ENCODE assay signal across 8 cellular contexts in genomic region chr1:145058184-145058583, GRCh38. TPM values are rescaled to one million over a fixed set of nuclear protein-coding genes. Genes with fewer than 3 reads are reported as not detected.
A peak's percentile ranks its signal among the peaks of the same experiment; 100 is the strongest.
DNase-seq lines count a peak whose midpoint lies in the region; ATAC-seq, FAIRE-seq and TF ChIP-seq lines count a peak whose summit lies in the region.
"Not testable (repeated sequence)": the region's sequence is repeated elsewhere in the genome, so short reads cannot be mapped to it uniquely, and the experiment has no call there.
"Had no signal": no experiment of that assay in that cellular context is flagged by ENCODE, and none has a peak within 500 bp of the region (broad histone marks: within the 10 kb centered on the region; RNA-seq: fewer than 3 reads in every experiment).

No MANE protein-coding gene starts in this region.

- ATAC-seq in GM18870 (IDR thresholded peaks at IDR 0.05; ENCODE audit: unreplicated experiment) (peak; percentile 49), GM21515 (IDR thresholded peaks at IDR 0.05; ENCODE audit: unreplicated experiment) (peak; percentile 38), HG02610 (IDR thresholded peaks at IDR 0.05; ENCODE audit: unreplicated experiment) (peak; percentile 48), HG03097 (IDR thresholded peaks at IDR 0.05; ENCODE audit: low FRiP score, unreplicated experiment) (peak; percentile 39), HG03558 (IDR thresholded peaks at IDR 0.05; ENCODE audit: extremely low read depth, unreplicated experiment) (peak; percentile 42), GM12878 (peak; percentile 72)
- peak; percentile 64 for ATAC-seq in naive thymus-derived CD4-positive, alpha-beta T cell

- TF ChIP-seq RAD21 in GM12878 (IDR thresholded peaks at IDR 0.05; ENCODE audit: insufficient read depth, low read depth, low read length), result not testable (repeated sequence)

- H3K4me1 ChIP-seq in GM12878 (ENCODE audit: control insufficient read depth, insufficient read depth, low read length); naive thymus-derived CD4-positive, alpha-beta T cell (ENCODE audit: control insufficient read depth in 2 of 2, insufficient read depth in 2 of 2, low read length in 2 of 2): not testable (repeated sequence)

- H3K27me3 ChIP-seq in GM12878 (replicated peaks in 1 of 2; ENCODE audit: control insufficient read depth in 2 of 2, insufficient read depth in 2 of 2, low read length in 1 of 2); naive thymus-derived CD4-positive, alpha-beta T cell (ENCODE audit: control insufficient read depth in 2 of 2, insufficient read depth in 2 of 2, low read length in 2 of 2): not testable (repeated sequence)

- not testable (repeated sequence) for H4K20me1 ChIP-seq in GM12878 (ENCODE audit: control insufficient read depth, insufficient read depth)

- H3K4me1 Mint-ChIP-seq in naive thymus-derived CD4-positive, alpha-beta T cell, result not testable (repeated sequence)

- BruUV-seq in GM12878 (replicated peaks; lab: Mats Ljungman, UMichigan), result not testable (repeated sequence)

- not testable (repeated sequence) for H3K27ac ChIP-seq in GM12878 (ENCODE audit: control insufficient read depth, insufficient read depth); naive thymus-derived CD4-positive, alpha-beta T cell (ENCODE audit: low read depth, low read length)

- WGBS in GM12878 (ENCODE audit: insufficient coverage, insufficient replicate concordance, low lambda C conversion rate, missing lambda C conversion rate), result no CpG with 5 or more reads among the region's 3 CpGs

- TF ChIP-seq CTCF in GM12878 (IDR thresholded peaks at IDR 0.05 in 2 of 3, conservative IDR thresholded peaks at IDR 0.05 in 1 of 3; ENCODE audit: control insufficient read depth in 2 of 3, extremely low read depth in 1 of 3, insufficient read depth in 1 of 3, low read depth in 3 of 3, low read length in 3 of 3), result not testable (repeated sequence)

- not testable (repeated sequence) for H3K27ac Mint-ChIP-seq in naive thymus-derived CD4-positive, alpha-beta T cell

- POLR2A ChIA-PET in GM12878 (lab: Charles Lee); naive thymus-derived CD4-positive, alpha-beta T cell (lab: Charles Lee): not testable (repeated sequence)

- not testable (repeated sequence) for H3K36me3 Mint-ChIP-seq in naive thymus-derived CD4-positive, alpha-beta T cell

- not testable (repeated sequence) for H3K4me2 ChIP-seq in GM12878 (ENCODE audit: control insufficient read depth, insufficient read depth)

- not testable (repeated sequence) for H2AFZ ChIP-seq in GM12878 (ENCODE audit: control insufficient read depth, low read depth, low read length)

- not testable (repeated sequence) for H3K9ac ChIP-seq in GM12878 (ENCODE audit: control insufficient read depth, insufficient read depth, low read length)

- RAD21 ChIA-PET in GM12878 (lab: Charles Lee; ENCODE audit: unreplicated experiment), result not testable (repeated sequence)

- H3K27me3 Mint-ChIP-seq in naive thymus-derived CD4-positive, alpha-beta T cell, result not testable (repeated sequence)

- intact Hi-C loops in GM12878 (cut with micrococcal nuclease; ENCODE audit: unreplicated experiment); naive thymus-derived CD4-positive, alpha-beta T cell (cut with micrococcal nuclease): not testable (repeated sequence)

- SMC1A ChIA-PET in GM12878 (lab: Charles Lee; ENCODE audit: uncharacterized antibody, unreplicated experiment), result not testable (repeated sequence)

- not testable (repeated sequence) for H3K4me3 Mint-ChIP-seq in naive thymus-derived CD4-positive, alpha-beta T cell

- CTCF ChIA-PET in GM12878 (lab: Yijun Ruan, JAX); naive thymus-derived CD4-positive, alpha-beta T cell (lab: Charles Lee): not testable (repeated sequence)

- not testable (repeated sequence) for H3K79me2 ChIP-seq in GM12878 (ENCODE audit: control insufficient read depth, insufficient read depth, low read length)

- not testable (repeated sequence) for DNase-seq in GM12878 (ENCODE audit: low read depth, low spot score); naive thymus-derived CD4-positive, alpha-beta T cell

- not testable (repeated sequence) for H3K4me3 ChIP-seq in GM12878; naive thymus-derived CD4-positive, alpha-beta T cell (ENCODE audit: low read length)

- FAIRE-seq in GM12878 (lab: Jason Lieb, UNC), result not testable (repeated sequence)

- TF ChIP-seq POLR2A in GM12878 (IDR thresholded peaks at IDR 0.05; ENCODE audit: low read depth, low read length), result not testable (repeated sequence)

- not testable (repeated sequence) for H3K9me3 ChIP-seq in GM12878 (replicated peaks; ENCODE audit: control insufficient read depth, insufficient read depth, low read length); naive thymus-derived CD4-positive, alpha-beta T cell (ENCODE audit: control insufficient read depth in 2 of 3, low read length in 3 of 3)

- H3K9me3 Mint-ChIP-seq in naive thymus-derived CD4-positive, alpha-beta T cell, result not testable (repeated sequence)

- in situ Hi-C loops in GM12878 (cut with MboI), result not testable (repeated sequence)

- H3K36me3 ChIP-seq in GM12878 (ENCODE audit: control insufficient read depth in 2 of 2, insufficient read depth in 2 of 2, low read length in 1 of 2); naive thymus-derived CD4-positive, alpha-beta T cell (ENCODE audit: control insufficient read depth in 2 of 3, insufficient read depth in 3 of 3, low read length in 3 of 3): not testable (repeated sequence)

- not testable (repeated sequence) for TF ChIP-seq EP300 in GM12878 (IDR thresholded peaks at IDR 0.05; ENCODE audit: borderline replicate concordance in 1 of 2, control insufficient read depth in 1 of 2, low read depth in 2 of 2, low read length in 2 of 2)

RNA-seq across cellular contexts. Expression of gene SRGAP2B, which starts 36.9 kb away (rescaled TPM):
- total RNA-seq in GM12878 (2013; cell fraction: nucleolus; rRNA removed), result 7.2 and 7.8 TPM in 2 replicates
- total RNA-seq in GM12878 (2014; rRNA removed) (2.5 and 3.4 TPM in 2 replicates), GM12878 (2014; rRNA removed; fragmentation: Illumina TruSeq; extraction: Trizol) (3.0 and 4.2 TPM in 2 replicates), GM12878 (2021) (8.2 and 8.9 TPM in 2 replicates)
- 1.3 TPM for polyA plus RNA-seq in GM12878 (2011; ENCODE audit: low read depth)
- polyA plus RNA-seq in GM12878 (2011; rRNA removed) (7.6 and 8.9 TPM in 2 replicates), GM12878 (2014; fragmentation: Illumina TruSeq; extraction: Trizol) (2.5 and 3.0 TPM in 2 replicates), GM12878 (2014; fragmentation: Nextera tagmentation; extraction: Ambion mirVana) (1 to 10 TPM; 1.2 to 1.5 TPM), GM12878 (2014; rRNA removed) (1.6 and 1.7 TPM in 2 replicates), GM12878 (2016; fragmentation: Nextera tagmentation; extraction: Ambion mirVana) (1 to 10 TPM; 3.1 to 4.4 TPM)
- polyA plus RNA-seq in GM12878 (2011; cell fraction: cytosol; rRNA removed), result 3.5 and 4.8 TPM in 2 replicates
- polyA plus RNA-seq in GM12878 (2011; cell fraction: nucleus; rRNA removed), result 5.9 and 11.1 TPM in 2 replicates
- polyA plus RNA-seq in GM12878 (2012), result 2.0 and 3.6 TPM in 2 replicates
- 7.9 and 12.2 TPM in 2 replicates for polyA minus RNA-seq in GM12878 (2011; rRNA and poly(A)+ RNA removed)
- polyA minus RNA-seq in GM12878 (2011; cell fraction: cytosol; rRNA and poly(A)+ RNA removed), result 5.8 and 8.7 TPM in 2 replicates
- polyA minus RNA-seq in GM12878 (2011; cell fraction: nucleus; rRNA and poly(A)+ RNA removed), result 8.9 and 15.9 TPM in 2 replicates
- 10 to 100 TPM in 4 of 5 experiments, 1 to 10 TPM in 1; 9.3 to 37.3 (median 23.7) TPM for total RNA-seq in naive thymus-derived CD4-positive, alpha-beta T cell
- polyA plus RNA-seq in naive thymus-derived CD4-positive, alpha-beta T cell, result 1 to 10 TPM in 1 of 2 donors, under 1 TPM in 1; 0.85 to 2.3 TPM

RNA-seq across cellular contexts. Expression of gene FAM72D, which starts 37.6 kb away (rescaled TPM):
- 4.7 and 6.2 TPM in 2 replicates for total RNA-seq in GM12878 (2013; cell fraction: nucleolus; rRNA removed)
- total RNA-seq in GM12878 (2014; rRNA removed) (9.1 and 10.7 TPM in 2 replicates), GM12878 (2014; rRNA removed; fragmentation: Illumina TruSeq; extraction: Trizol) (12.5 and 12.7 TPM in 2 replicates), GM12878 (2021) (8.6 and 10.4 TPM in 2 replicates)
- polyA plus RNA-seq in GM12878 (2011; ENCODE audit: low read depth), result 2.2 TPM
- polyA plus RNA-seq in GM12878 (2011; rRNA removed) (27.5 and 44.3 TPM in 2 replicates), GM12878 (2014; fragmentation: Illumina TruSeq; extraction: Trizol) (17.1 and 22.9 TPM in 2 replicates), GM12878 (2014; fragmentation: Nextera tagmentation; extraction: Ambion mirVana) (1 to 10 TPM; 4.3 to 6.7 TPM), GM12878 (2014; rRNA removed) (12.7 and 15.1 TPM in 2 replicates), GM12878 (2016; fragmentation: Nextera tagmentation; extraction: Ambion mirVana) (10 to 100 TPM; 18.4 to 19.3 TPM)
- polyA plus RNA-seq in GM12878 (2011; cell fraction: cytosol; rRNA removed), result 9.3 and 10.5 TPM in 2 replicates
- 10.4 and 11.0 TPM in 2 replicates for polyA plus RNA-seq in GM12878 (2011; cell fraction: nucleus; rRNA removed)
- polyA plus RNA-seq in GM12878 (2012), result 4.1 and 8.4 TPM in 2 replicates
- polyA minus RNA-seq in GM12878 (2011; rRNA and poly(A)+ RNA removed), result 9.1 and 9.4 TPM in 2 replicates
- polyA minus RNA-seq in GM12878 (2011; cell fraction: cytosol; rRNA and poly(A)+ RNA removed), result 1.9 and 5.2 TPM in 2 replicates
- 3.0 and 4.1 TPM in 2 replicates for polyA minus RNA-seq in GM12878 (2011; cell fraction: nucleus; rRNA and poly(A)+ RNA removed)
- 1 to 10 TPM in 1 of 5 experiments, not detected in 4; 4.9 TPM for total RNA-seq in naive thymus-derived CD4-positive, alpha-beta T cell
- polyA plus RNA-seq in naive thymus-derived CD4-positive, alpha-beta T cell, result not detected
- total RNA-seq: CD4-positive, CD25-positive, alpha-beta regulatory T cell had no signal
